9 cellular contexts compared by ENCODE assay signal in the genomic region with DNA sequence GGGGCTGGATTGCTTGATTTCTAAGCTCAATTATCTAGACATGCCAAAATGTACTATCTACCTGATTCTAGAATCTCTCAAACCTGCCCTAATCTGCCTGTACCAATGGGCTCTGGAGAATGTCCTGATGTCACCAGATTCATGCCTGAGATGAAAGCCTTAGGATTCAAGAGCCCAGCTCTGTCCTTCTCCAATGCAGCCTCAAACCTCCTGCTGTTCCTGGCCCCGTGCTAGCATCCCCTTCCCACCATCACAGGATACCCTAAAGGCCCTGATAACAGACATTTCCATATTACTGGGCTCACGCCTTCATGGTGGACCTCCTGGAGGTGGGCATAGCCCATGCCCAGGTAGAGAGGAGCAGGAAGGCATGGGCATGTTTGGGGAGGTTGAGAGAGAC.
DNase-seq lines count a peak whose midpoint lies in the region; ATAC-seq, FAIRE-seq and TF ChIP-seq lines count a peak whose summit lies in the region.
"Had no signal": no experiment of that assay in that cellular context is flagged by ENCODE, and none has a peak within 500 bp of the region (broad histone marks: within the 10 kb centered on the region; RNA-seq: fewer than 3 reads in every experiment).

No MANE protein-coding gene starts in this region.

- no peak overlapping the region for H4K91ac ChIP-seq in neuronal stem cell (ENCODE audit: low read depth, low read length, poor library complexity)

- no peak for TF ChIP-seq CTCF in CD8-positive, alpha-beta T cell (IDR thresholded peaks at IDR 0.05)
- no peak for TF ChIP-seq CTCF in MM.1S (IDR thresholded peaks at IDR 0.05; ENCODE audit: low read length)
- TF ChIP-seq CTCF in GM12878 (IDR thresholded peaks at IDR 0.05 in 2 of 3, conservative IDR thresholded peaks at IDR 0.05 in 1 of 3; ENCODE audit: control insufficient read depth in 2 of 3, extremely low read depth in 1 of 3, insufficient read depth in 1 of 3, low read depth in 3 of 3, low read length in 3 of 3) = no peak

- H3K9me2 ChIP-seq in MM.1S (replicated peaks; ENCODE audit: insufficient read depth, low read length) = no peaks in the 10 kb centered on the region

- H4K8ac ChIP-seq in neuronal stem cell (ENCODE audit: low read depth, low read length) = no peak overlapping the region

- RAD21 ChIA-PET in GM12878 (lab: Charles Lee; ENCODE audit: unreplicated experiment) = interaction anchor here (0.9 to 1.4 kb wide), 4 partner anchors 155 to 212 kb away, joined by 3 to 4 read pairs (median 3); a partner anchor contains a TSS

- no peaks in the 10 kb centered on the region for H3K27me3 Mint-ChIP-seq in CD8-positive, alpha-beta T cell (ENCODE audit: low read depth)

- no peak overlapping the region for H3K14ac ChIP-seq in neuronal stem cell (ENCODE audit: low read length)

- CTCF ChIA-PET in CD8-positive, alpha-beta T cell (lab: Charles Lee) = interaction anchor here (0.9 to 5.0 kb wide), 28 partner anchors 9 to 310 kb away, joined by 3 to 32 read pairs (median 8); a partner anchor contains a TSS
- CTCF ChIA-PET in GM12878 (lab: Yijun Ruan, JAX) = interaction anchor here (0.7 to 5.3 kb wide), 12 partner anchors 14 to 827 kb away, joined by 3 to 22 read pairs (median 3); a partner anchor contains a TSS

- peak overlapping the region; percentile 93 for H2BK12ac ChIP-seq in neuronal stem cell (ENCODE audit: low read length)

- H3K4me3 Mint-ChIP-seq in CD8-positive, alpha-beta T cell = peak overlapping the region; percentile 54

- no peak overlapping the region for H3K23ac ChIP-seq in neuronal stem cell (ENCODE audit: low read depth, low read length, poor library complexity)

- POLR2A ChIA-PET in CD8-positive, alpha-beta T cell (lab: Charles Lee) = interaction anchor here (0.7 to 5.0 kb wide), 11 partner anchors 19 to 211 kb away, joined by 3 to 62 read pairs (median 4); a partner anchor contains a TSS
- POLR2A ChIA-PET in GM12878 (lab: Charles Lee) = no interaction called here

- H3K9ac ChIP-seq in MM.1S (ENCODE audit: low read length) (peak overlapping the region; percentile 6; the same call in 1 of the 2 replicates), GM12878 (ENCODE audit: control insufficient read depth, insufficient read depth, low read length) (peak overlapping the region; percentile 7; the same call in 1 of the 2 replicates), neuronal stem cell (ENCODE audit: low read depth, low read length, poor library complexity) (no peak overlapping the region)

- in situ Hi-C loops in GM12878 (cut with MboI) = no loop called here

- peak; percentile 7 for FAIRE-seq in GM12878 (lab: Jason Lieb, UNC)
- FAIRE-seq in H54 (lab: Jason Lieb, UNC) = no peak

- TF ChIP-seq POLR2A in GM12878 (IDR thresholded peaks at IDR 0.05; ENCODE audit: low read depth, low read length) (no peak), H54 (IDR thresholded peaks at IDR 0.05; ENCODE audit: low read depth, low read length) (no peak)

- H3K36me3 Mint-ChIP-seq in CD8-positive, alpha-beta T cell = no peaks in the 10 kb centered on the region

- peak; percentile 0 for ATAC-seq in CD8-positive, alpha-beta T cell
- no peak for ATAC-seq in GM12878
- no peak for ATAC-seq in GM18502 (IDR thresholded peaks at IDR 0.05; ENCODE audit: poor library complexity, unreplicated experiment)
- no peak for ATAC-seq in HG03175 (IDR thresholded peaks at IDR 0.05; ENCODE audit: unreplicated experiment)

- TF ChIP-seq RAD21 in GM12878 (IDR thresholded peaks at IDR 0.05; ENCODE audit: insufficient read depth, low read depth, low read length) = no peak

- peak overlapping the region; percentile 4 for H3K4me3 ChIP-seq in CD8-positive, alpha-beta T cell (ENCODE audit: low read depth, low read length)
- H3K4me3 ChIP-seq in MM.1S (ENCODE audit: low read length) (no peak overlapping the region), GM12878 (no peak overlapping the region), neuronal stem cell (ENCODE audit: low read length in 2 of 2) (no peak overlapping the region)

- no peaks in the 10 kb centered on the region for H3K36me3 ChIP-seq in CD8-positive, alpha-beta T cell (ENCODE audit: insufficient read depth, low read length)
- no peaks in the 10 kb centered on the region for H3K36me3 ChIP-seq in MM.1S (replicated peaks; ENCODE audit: insufficient read depth, low read length)
- H3K36me3 ChIP-seq in GM12878 (ENCODE audit: control insufficient read depth in 2 of 2, insufficient read depth in 2 of 2, low read length in 1 of 2) = no peaks in the 10 kb centered on the region
- no peaks in the 10 kb centered on the region for H3K36me3 ChIP-seq in neuronal stem cell (replicated peaks in 1 of 2; ENCODE audit: control insufficient read depth in 2 of 2, insufficient read depth in 2 of 2, low read length in 2 of 2)

- no peak for DNase-seq in CD8-positive, alpha-beta T cell
- DNase-seq in MM.1S (no peak), GM12878 (ENCODE audit: low read depth, low spot score) (no peak), neuronal stem cell (ENCODE audit: low spot score) (no peak), H54 (ENCODE audit: insufficient read length, low spot score) (no peak)
- no peak for DNase-seq in stimulated activated CD4-positive, alpha-beta T cell treated with anti-CD3 and anti-CD28 coated beads, Interleukin-4, amount 100 ng/mL, for 24 hours
- DNase-seq: caudate nucleus had no signal

- H3F3A ChIP-seq in MM.1S (ENCODE audit: insufficient read depth, low read length) = peaks cover 36% of the 10 kb centered on the region

- SMC1A ChIA-PET in GM12878 (lab: Charles Lee; ENCODE audit: uncharacterized antibody, unreplicated experiment) = interaction anchor here (0.6 to 2.2 kb wide), 4 partner anchors 68 to 255 kb away, joined by 3 to 5 read pairs (median 4); no protein-coding TSS in a partner anchor

- peak overlapping the region; percentile 67 for H2AK5ac ChIP-seq in neuronal stem cell (ENCODE audit: low read depth, low read length)

- peak overlapping the region; percentile 94 for H3K4ac ChIP-seq in neuronal stem cell (ENCODE audit: low read length)

- H3K27me3 ChIP-seq in CD8-positive, alpha-beta T cell (ENCODE audit: insufficient read depth, low read length) = no peaks in the 10 kb centered on the region
- H3K27me3 ChIP-seq in MM.1S (replicated peaks; ENCODE audit: insufficient read depth, low read length) (no peaks in the 10 kb centered on the region), GM12878 (replicated peaks in 1 of 2; ENCODE audit: control insufficient read depth in 2 of 2, insufficient read depth in 2 of 2, low read length in 1 of 2) (no peaks in the 10 kb centered on the region), neuronal stem cell (ENCODE audit: control insufficient read depth in 3 of 3, insufficient read depth in 3 of 3, low read depth in 1 of 3, low read length in 3 of 3) (no peaks in the 10 kb centered on the region)

- intact Hi-C loops in CD8-positive, alpha-beta T cell (cut with DNase I, micrococcal nuclease) = loop anchor here (1.0 to 5.0 kb wide), 10 partner anchors 11 to 1683 kb away; a partner anchor contains a TSS
- intact Hi-C loops in GM12878 (cut with micrococcal nuclease; ENCODE audit: unreplicated experiment) = loop anchor here (5.0 kb wide), 2 partner anchors 102 to 157 kb away; no protein-coding TSS in a partner anchor

- H3K9me3 Mint-ChIP-seq in CD8-positive, alpha-beta T cell = peaks cover 4% of the 10 kb centered on the region

- no peaks in the 10 kb centered on the region for H3K79me1 ChIP-seq in neuronal stem cell (ENCODE audit: low read depth, low read length)

- H3K79me2 ChIP-seq in MM.1S (ENCODE audit: low read length) = no peaks in the 10 kb centered on the region
- no peaks in the 10 kb centered on the region for H3K79me2 ChIP-seq in GM12878 (ENCODE audit: control insufficient read depth, insufficient read depth, low read length)

- no peak overlapping the region for H2BK5ac ChIP-seq in neuronal stem cell (ENCODE audit: low read length)

- peak overlapping the region; percentile 98 for H3K27ac Mint-ChIP-seq in CD8-positive, alpha-beta T cell

- no peaks in the 10 kb centered on the region for H3K9me3 ChIP-seq in CD8-positive, alpha-beta T cell (ENCODE audit: low read length)
- H3K9me3 ChIP-seq in MM.1S (replicated peaks; ENCODE audit: insufficient read depth, low read length) (no peaks in the 10 kb centered on the region), GM12878 (replicated peaks; ENCODE audit: control insufficient read depth, insufficient read depth, low read length) (no peaks in the 10 kb centered on the region; the same call in 2 of the 3 replicates), neuronal stem cell (replicated peaks in 1 of 2; ENCODE audit: control insufficient read depth in 2 of 2, insufficient read depth in 1 of 2, low read depth in 1 of 2, low read length in 2 of 2) (no peaks in the 10 kb centered on the region)

- peaks cover 66% of the 10 kb centered on the region for H3K4me1 ChIP-seq in CD8-positive, alpha-beta T cell (ENCODE audit: insufficient read depth, low read length)
- H3K4me1 ChIP-seq in MM.1S (ENCODE audit: low read length) (peaks cover 61% of the 10 kb centered on the region), GM12878 (ENCODE audit: control insufficient read depth, insufficient read depth, low read length) (peaks cover 39% of the 10 kb centered on the region), neuronal stem cell (ENCODE audit: control insufficient read depth in 2 of 2, insufficient read depth in 1 of 2, low read depth in 1 of 2, low read length in 2 of 2) (peaks cover 0 to 14% of the 10 kb centered on the region in 2 donors)

- peaks cover 73% of the 10 kb centered on the region for H3K4me1 Mint-ChIP-seq in CD8-positive, alpha-beta T cell (ENCODE audit: low read depth)

- peak overlapping the region; percentile 88 for H2BK15ac ChIP-seq in neuronal stem cell (ENCODE audit: low read length)

- H3K27ac ChIP-seq in CD8-positive, alpha-beta T cell (ENCODE audit: low read depth, low read length) = peak overlapping the region; percentile 94
- H3K27ac ChIP-seq in MM.1S (ENCODE audit: low read length) (peak overlapping the region; percentile 63; the same call in 1 of the 2 replicates), GM12878 (ENCODE audit: control insufficient read depth, insufficient read depth) (peak overlapping the region; percentile 77), neuronal stem cell (replicated peaks; ENCODE audit: low read length) (no peak overlapping the region)

- TF ChIP-seq EP300 in GM12878 (IDR thresholded peaks at IDR 0.05; ENCODE audit: borderline replicate concordance in 1 of 2, control insufficient read depth in 1 of 2, low read depth in 2 of 2, low read length in 2 of 2) = no peak; a peak in 1 of 4 replicates

- H4K20me1 ChIP-seq in MM.1S (ENCODE audit: insufficient read depth, low read length) = no peaks in the 10 kb centered on the region
- no peaks in the 10 kb centered on the region for H4K20me1 ChIP-seq in GM12878 (ENCODE audit: control insufficient read depth, insufficient read depth)

- peak overlapping the region; percentile 54 for H2AFZ ChIP-seq in MM.1S (ENCODE audit: low read length)
- H2AFZ ChIP-seq in GM12878 (ENCODE audit: control insufficient read depth, low read depth, low read length) = peak overlapping the region; percentile 9
- H2AFZ ChIP-seq in neuronal stem cell (ENCODE audit: low read length) = no peak overlapping the region

- 25% methylated on average over 2 of the region's 2 CpGs for WGBS in GM12878 (ENCODE audit: insufficient coverage, insufficient replicate concordance, low lambda C conversion rate, missing lambda C conversion rate)
- no CpG with 5 or more reads among the region's 2 CpGs for WGBS in neuronal stem cell (ENCODE audit: extremely low coverage in 2 of 2, insufficient read length in 2 of 2, insufficient replicate concordance in 1 of 2), 2 donors

- H2BK120ac ChIP-seq in neuronal stem cell (ENCODE audit: low read depth, low read length) = no peak overlapping the region

- H3K4me2 ChIP-seq in MM.1S (ENCODE audit: low read depth, low read length) (no peak overlapping the region), GM12878 (ENCODE audit: control insufficient read depth, insufficient read depth) (peak overlapping the region; percentile 41; the same call in 1 of the 2 replicates), neuronal stem cell (ENCODE audit: insufficient read depth, low read length, poor library complexity, severe bottlenecking) (no peak overlapping the region)

- peak overlapping the region; percentile 84 for H3K18ac ChIP-seq in neuronal stem cell (ENCODE audit: low read length)

- BruUV-seq in GM12878 (replicated peaks; lab: Mats Ljungman, UMichigan) = no TSS peak
